ENCODE assay signal across 26 cellular contexts in the genomic region with DNA sequence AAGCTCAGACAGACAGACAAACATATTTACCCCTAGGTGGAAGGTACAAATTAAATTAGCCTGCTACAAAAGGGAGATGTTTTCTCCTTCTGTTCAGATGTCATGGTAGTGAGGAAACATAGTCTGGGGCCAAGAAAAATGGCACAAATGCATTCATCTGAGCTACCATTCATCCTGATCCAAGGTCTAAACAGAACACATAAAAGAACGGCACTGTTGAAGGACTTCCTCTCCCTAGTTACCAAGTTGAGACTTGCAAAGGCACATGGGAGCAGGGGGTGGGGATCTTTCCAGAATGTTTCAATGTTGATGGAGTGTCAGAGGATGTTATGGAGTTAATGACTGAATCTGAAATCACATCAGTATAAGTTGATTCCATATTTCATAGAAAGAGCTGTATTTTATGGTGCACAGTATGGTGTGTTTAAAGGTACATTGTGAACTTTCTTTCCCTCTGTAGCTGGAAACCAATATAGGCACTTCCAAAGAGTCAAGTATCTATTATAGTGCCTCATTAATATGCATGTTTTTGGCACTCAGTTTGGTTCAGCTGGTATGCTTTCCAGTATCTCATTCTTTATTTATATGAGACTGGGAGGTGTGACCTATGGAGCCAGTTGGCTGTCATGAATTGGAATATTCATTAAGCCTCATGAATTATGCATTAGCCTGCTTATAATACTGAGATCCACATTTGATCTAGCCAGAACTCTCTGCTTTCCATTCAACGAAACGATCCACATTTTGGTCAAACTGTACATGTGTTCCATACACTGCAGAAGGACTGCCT.
DNase-seq lines count a peak whose midpoint lies in the region; ATAC-seq, FAIRE-seq and TF ChIP-seq lines count a peak whose summit lies in the region.
"Had no signal": no experiment of that assay in that cellular context is flagged by ENCODE, and none has a peak within 500 bp of the region (broad histone marks: within the 10 kb centered on the region; RNA-seq: fewer than 3 reads in every experiment).

No MANE protein-coding gene starts in this region.

- H3K27ac ChIP-seq in astrocyte (ENCODE audit: low read depth, low read length) (no peak overlapping the region), osteoblast (ENCODE audit: low read depth, low read length) (no peak overlapping the region)
- H3K27ac ChIP-seq: ascending aorta, C4-2B, gastrocnemius medialis, spleen, suprapubic skin had no signal

- H4K20me1 ChIP-seq in astrocyte (ENCODE audit: insufficient read depth, low read length) (no peaks in the 10 kb centered on the region), osteoblast (ENCODE audit: insufficient read depth, low read length) (no peaks in the 10 kb centered on the region)

- FAIRE-seq in astrocyte (lab: Jason Lieb, UNC): no peak

- H3K27me3 Mint-ChIP-seq in astrocyte (ENCODE audit: low read depth, unreplicated experiment): no peaks in the 10 kb centered on the region
- H3K27me3 Mint-ChIP-seq: activated naive CD8-positive, alpha-beta T cell treated with anti-CD3 and anti-CD28 coated beads for 36 hours had no signal

- no peaks in the 10 kb centered on the region for H3K79me2 ChIP-seq in astrocyte (ENCODE audit: insufficient read depth, low read length)
- no peaks in the 10 kb centered on the region for H3K79me2 ChIP-seq in osteoblast (ENCODE audit: insufficient read depth, low read length)

- H3K4me1 ChIP-seq in astrocyte (ENCODE audit: insufficient read depth, low read length) (no peaks in the 10 kb centered on the region), osteoblast (ENCODE audit: insufficient read depth, low read length) (no peaks in the 10 kb centered on the region)
- H3K4me1 ChIP-seq: ascending aorta, gastrocnemius medialis, spleen, suprapubic skin had no signal

- H3K4me3 Mint-ChIP-seq in astrocyte (ENCODE audit: unreplicated experiment): no peak overlapping the region
- H3K4me3 Mint-ChIP-seq: activated naive CD8-positive, alpha-beta T cell treated with anti-CD3 and anti-CD28 coated beads for 36 hours; stimulated activated effector memory CD8-positive, alpha-beta T cell treated with anti-CD3 and anti-CD28 coated beads, Interleukin-12 subunit alpha, Interleukin-12 subunit beta, amount 100 ng/mL, for 72 hours; T-helper 2 cell treated with Interferon-gamma antibody and Interleukin-4, amounts not matched to agents 5 μg/mL and 100 μg/mL, for 36 hours had no signal

- ATAC-seq in GM19463 (IDR thresholded peaks at IDR 0.05; ENCODE audit: unreplicated experiment): no peak
- ATAC-seq: esophagus mucosa; gastrocnemius medialis; stimulated activated effector memory CD8-positive, alpha-beta T cell treated with anti-CD3 and anti-CD28 coated beads, Interleukin-12 subunit alpha, Interleukin-12 subunit beta, amount 100 ng/mL, for 72 hours had no signal

- H3K9me3 ChIP-seq in astrocyte (ENCODE audit: insufficient read depth, low read depth, low read length): no peaks in the 10 kb centered on the region
- no peaks in the 10 kb centered on the region for H3K9me3 ChIP-seq in osteoblast (ENCODE audit: low read depth, low read length)
- H3K9me3 ChIP-seq: ascending aorta, gastrocnemius medialis, spleen had no signal

- H3K4me2 ChIP-seq in astrocyte (ENCODE audit: low read length): no peak overlapping the region
- H3K4me2 ChIP-seq in osteoblast (ENCODE audit: insufficient read depth, low read length): no peak overlapping the region

- DNase-seq in C1 segment of cervical spinal cord (lab: John Stamatoyannopoulos, UW) (peak in 8 of 14 donors; percentile 15 to 54 (median 25)), astrocyte (ENCODE audit: low read depth) (peak; percentile 7), head of caudate nucleus (peak in 30 of 42 donors; percentile 2 to 81 (median 38)), osteoblast (ENCODE audit: insufficient read length, low spot score, missing footprints) (no peak), activated gamma-delta T cell treated with Interleukin-2 at 50 U/mL for 16 hours (no peak), NCI-H146 (lab: John Stamatoyannopoulos, UW) (no peak)
- DNase-seq: activated CD4-positive, alpha-beta T cell treated with anti-CD3 and anti-CD28 coated beads, Interleukin-2, amount 50 U/mL, for 48 hours; activated naive CD8-positive, alpha-beta T cell treated with anti-CD3 and anti-CD28 coated beads for 36 hours; effector CD8-positive, alpha-beta T cell; EL; gastrocnemius medialis; IMR-90; NCI-H1092; NCI-H187 treated with DMSO at 0.1 percent for 48 hours; NCI-H2227 treated with DMSO at 0.1 percent for 48 hours; NCI-H748 treated with DMSO at 0.1 percent for 48 hours; retina; spleen; stimulated activated CD4-positive, alpha-beta T cell treated with anti-CD3 and anti-CD28 coated beads, Interleukin-2, amount 100 ng/mL, for 48 hours had no signal

- H2AFZ ChIP-seq in astrocyte (ENCODE audit: low read depth, low read length) (no peak overlapping the region), osteoblast (ENCODE audit: low read length) (peak overlapping the region; percentile 82)

- no peaks in the 10 kb centered on the region for H3K27me3 ChIP-seq in astrocyte (ENCODE audit: insufficient read depth, low read length)
- H3K27me3 ChIP-seq in osteoblast (ENCODE audit: insufficient read depth, low read length): no peaks in the 10 kb centered on the region
- H3K27me3 ChIP-seq: ascending aorta, gastrocnemius medialis, spleen, suprapubic skin had no signal

- H3K4me1 Mint-ChIP-seq in astrocyte (ENCODE audit: low read depth, unreplicated experiment): no peaks in the 10 kb centered on the region
- H3K4me1 Mint-ChIP-seq: activated naive CD8-positive, alpha-beta T cell treated with anti-CD3 and anti-CD28 coated beads for 36 hours; stimulated activated effector memory CD8-positive, alpha-beta T cell treated with anti-CD3 and anti-CD28 coated beads, Interleukin-12 subunit alpha, Interleukin-12 subunit beta, amount 100 ng/mL, for 72 hours had no signal

- no peak for TF ChIP-seq CTCF in astrocyte (IDR thresholded peaks at IDR 0.05; ENCODE audit: insufficient read depth, low read depth, low read length)
- no peak for TF ChIP-seq CTCF in osteoblast (IDR thresholded peaks at IDR 0.05; ENCODE audit: extremely low read depth, low read depth, low read length)

- intact Hi-C loops in head of caudate nucleus (cut with DNase I): loop anchor here (1.0 kb wide), 1 partner anchor 8 kb away; no protein-coding TSS in a partner anchor

- no peak overlapping the region for H3K9ac ChIP-seq in astrocyte (ENCODE audit: low read length)

- H3K4me3 ChIP-seq in astrocyte (ENCODE audit: insufficient read depth, low read depth, low read length) (no peak overlapping the region), osteoblast (ENCODE audit: insufficient read depth, low read length) (no peak overlapping the region)
- H3K4me3 ChIP-seq: ascending aorta, gastrocnemius medialis, spleen, suprapubic skin had no signal

- H3K27ac Mint-ChIP-seq in astrocyte (ENCODE audit: unreplicated experiment): no peak overlapping the region
- H3K27ac Mint-ChIP-seq: activated naive CD8-positive, alpha-beta T cell treated with anti-CD3 and anti-CD28 coated beads for 36 hours; stimulated activated effector memory CD8-positive, alpha-beta T cell treated with anti-CD3 and anti-CD28 coated beads, Interleukin-12 subunit alpha, Interleukin-12 subunit beta, amount 100 ng/mL, for 72 hours; T-helper 2 cell treated with Interferon-gamma antibody and Interleukin-4, amounts not matched to agents 5 μg/mL and 100 μg/mL, for 36 hours had no signal

- no peaks in the 10 kb centered on the region for H3K36me3 Mint-ChIP-seq in astrocyte (ENCODE audit: low read depth, unreplicated experiment)
- H3K36me3 Mint-ChIP-seq: activated naive CD8-positive, alpha-beta T cell treated with anti-CD3 and anti-CD28 coated beads for 36 hours; stimulated activated effector memory CD8-positive, alpha-beta T cell treated with anti-CD3 and anti-CD28 coated beads, Interleukin-12 subunit alpha, Interleukin-12 subunit beta, amount 100 ng/mL, for 72 hours had no signal

- H3K9me3 Mint-ChIP-seq in astrocyte (ENCODE audit: unreplicated experiment): no peaks in the 10 kb centered on the region

- no peaks in the 10 kb centered on the region for H3K36me3 ChIP-seq in astrocyte (ENCODE audit: insufficient read depth, low read length)
- no peaks in the 10 kb centered on the region for H3K36me3 ChIP-seq in osteoblast (ENCODE audit: insufficient read depth, low read length)
- H3K36me3 ChIP-seq: ascending aorta, gastrocnemius medialis, spleen, suprapubic skin had no signal

Comparison
In these comparisons a context has a peak if more than half of its experiments do, and no peak if none do; other contexts are left out.
1. DNase-seq: peak in C1 segment of cervical spinal cord (8 of 14), astrocyte (single experiment) and head of caudate nucleus (30 of 42); none in osteoblast (single experiment), activated gamma-delta T cell treated with Interleukin-2 at 50 U/mL for 16 hours (single experiment) and NCI-H146 (single experiment).